Comparison of ENCODE assay signal across 8 cellular contexts in the genomic region with DNA sequence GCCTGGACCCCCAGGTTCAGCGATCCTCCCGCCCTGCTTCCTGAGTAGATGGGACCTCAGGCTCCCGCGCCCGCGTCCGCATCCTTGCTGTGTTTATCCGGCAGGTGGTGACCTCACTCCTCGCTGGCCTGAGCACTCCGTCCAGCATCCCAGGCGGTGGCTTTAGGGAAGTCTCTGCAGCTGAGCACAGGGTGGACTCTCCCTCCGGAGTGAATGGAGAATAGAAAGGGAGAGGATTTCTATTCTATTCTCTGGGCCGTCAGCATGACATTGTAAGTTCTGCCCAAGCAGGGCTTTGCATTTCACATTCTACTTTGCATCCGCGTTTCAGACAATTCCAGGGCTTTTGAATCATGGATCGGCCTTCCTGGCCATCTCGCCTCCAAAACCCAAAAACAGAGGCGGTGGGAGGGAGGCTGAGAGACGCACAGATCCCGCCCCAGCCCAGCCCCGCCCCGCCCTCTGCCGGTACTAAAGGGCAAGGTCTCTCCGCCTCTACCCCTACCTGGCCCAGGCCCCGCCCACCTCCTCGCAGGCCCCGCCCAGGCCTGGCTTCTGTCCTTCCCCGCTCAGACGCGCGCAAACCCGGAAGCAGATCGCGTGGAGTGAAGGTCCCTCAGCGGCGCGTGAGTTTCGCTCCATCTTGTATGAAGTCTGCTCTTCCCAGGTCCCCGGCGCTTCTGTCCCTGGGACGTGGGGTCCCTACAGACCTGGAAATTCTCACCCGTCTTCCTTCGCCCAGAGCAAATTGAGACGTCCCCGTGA. TPM values are rescaled to one million over a fixed set of nuclear protein-coding genes. Genes with fewer than 3 reads are reported as not detected.
A peak's percentile ranks its signal among the peaks of the same experiment; 100 is the strongest.
DNase-seq lines count a peak whose midpoint lies in the region; TF ChIP-seq lines count a peak whose summit lies in the region.

Gene ZNF525, plus strand, starts transcription at position 572 of the 765 bp plus-strand sequence. CDS start 6,577 bp downstream, outside the sequence.

- peak within 1 kb of the TSS; percentile 39 for H3K14ac ChIP-seq in trophoblast cell (ENCODE audit: low read length)

- H3K36me3 ChIP-seq in cardiac muscle cell = no peaks in the 10 kb centered on the region
- H3K36me3 ChIP-seq in trophoblast cell (ENCODE audit: control insufficient read depth in 1 of 2, insufficient read depth in 2 of 2, low read length in 2 of 2) = no peaks in the 10 kb centered on the region
- peaks cover 0 to 2% (median 0%) of the 10 kb centered on the region in 3 donors for H3K36me3 ChIP-seq in tibial nerve

- peaks cover 28% of the 10 kb centered on the region for H3K4me1 Mint-ChIP-seq in activated naive CD8-positive, alpha-beta T cell (ENCODE audit: low read depth)

- TF ChIP-seq POLR2A in tibial nerve (IDR thresholded peaks at IDR 0.05) = peak in 1 of 2 donors; percentile 40

- H3K79me1 ChIP-seq in trophoblast cell (ENCODE audit: low read length) = peaks cover 5% of the 10 kb centered on the region

- H3K79me2 ChIP-seq in trophoblast cell (ENCODE audit: control insufficient read depth, insufficient read depth, low read length, poor library complexity) = peaks cover 2% of the 10 kb centered on the region

- H4K8ac ChIP-seq in trophoblast cell (ENCODE audit: low read depth, low read length) = peak within 1 kb of the TSS; percentile 78

- H4K12ac ChIP-seq in trophoblast cell (ENCODE audit: low read depth, low read length) = peak within 1 kb of the TSS; percentile 68

- peak within 1 kb of the TSS; percentile 92 for H3K9ac ChIP-seq in trophoblast cell (ENCODE audit: low read length)

- peak within 1 kb of the TSS; percentile 71 for H3K4me3 ChIP-seq in cardiac muscle cell
- peak within 1 kb of the TSS; percentile 82 for H3K4me3 ChIP-seq in trophoblast cell (ENCODE audit: low read depth, low read length)
- H3K4me3 ChIP-seq in tibial nerve = peak within 1 kb of the TSS; percentile 57 to 86 (median 74)

- H2BK5ac ChIP-seq in trophoblast cell (ENCODE audit: low read depth, low read length, poor library complexity) = peak within 1 kb of the TSS; percentile 49

- H3K4me2 ChIP-seq in trophoblast cell (ENCODE audit: low read length) = peak within 1 kb of the TSS; percentile 99

- peak; percentile 66 for DNase-seq in GF-D8 (lab: John Stamatoyannopoulos, UW)
- peak; percentile 9 for DNase-seq in HCEC 1CT
- peak; percentile 95 for DNase-seq in NAMALWA (ENCODE audit: low spot score)
- DNase-seq in SKM-1 (lab: John Stamatoyannopoulos, UW; ENCODE audit: unreplicated experiment) = peak; percentile 38
- peak; percentile 87 for DNase-seq in cardiac muscle cell (ENCODE audit: low read depth in 1 of 2, low spot score in 1 of 2)
- peak; percentile 95 to 97 for DNase-seq in trophoblast cell
- peak; percentile 74 to 82 for DNase-seq in tibial nerve (ENCODE audit: low spot score in 2 of 2)

- TF ChIP-seq CTCF in cardiac muscle cell (IDR thresholded peaks at IDR 0.05; ENCODE audit: low read depth, low read length) = no peak
- peak in 2 of 5 experiments; percentile 15 to 35 for TF ChIP-seq CTCF in tibial nerve (IDR thresholded peaks at IDR 0.05)

- peaks cover 8% of the 10 kb centered on the region for H3K9me3 Mint-ChIP-seq in activated naive CD8-positive, alpha-beta T cell (ENCODE audit: low read depth)

- TF ChIP-seq EP300 in tibial nerve (IDR thresholded peaks at IDR 0.05) = peak in 1 of 2 donors; percentile 77

- no peak within 1 kb of the TSS for H2BK12ac ChIP-seq in trophoblast cell (ENCODE audit: low read length)

- H3K18ac ChIP-seq in trophoblast cell (ENCODE audit: low read length) = peak within 1 kb of the TSS; percentile 85

- no peak within 1 kb of the TSS for H3K23ac ChIP-seq in trophoblast cell (ENCODE audit: low read length)

- peak within 1 kb of the TSS; percentile 88 for H2AFZ ChIP-seq in trophoblast cell (ENCODE audit: insufficient read depth, low read length, poor library complexity)

- no peaks in the 10 kb centered on the region for H3K27me3 Mint-ChIP-seq in activated naive CD8-positive, alpha-beta T cell

- H3K9me3 ChIP-seq in cardiac muscle cell (ENCODE audit: low read depth) (no peaks in the 10 kb centered on the region), trophoblast cell (ENCODE audit: insufficient read depth, low read depth, low read length) (no peaks in the 10 kb centered on the region), tibial nerve (no peaks in the 10 kb centered on the region)

- no peak within 1 kb of the TSS for H2BK120ac ChIP-seq in trophoblast cell (ENCODE audit: insufficient read depth, low read length, poor library complexity)

- H3K4me1 ChIP-seq in cardiac muscle cell (ENCODE audit: low read depth) (no peaks in the 10 kb centered on the region), trophoblast cell (ENCODE audit: control insufficient read depth in 1 of 2, insufficient read depth in 2 of 2, low read length in 2 of 2) (peaks cover 0 to 3% of the 10 kb centered on the region in 2 experiments), tibial nerve (peaks cover 0 to 12% (median 3%) of the 10 kb centered on the region in 4 donors)

- H3K27ac ChIP-seq in cardiac muscle cell (peak within 1 kb of the TSS; percentile 2), trophoblast cell (ENCODE audit: low read depth, low read length) (peak within 1 kb of the TSS; percentile 30), tibial nerve (peak within 1 kb of the TSS; percentile 42 to 82 (median 78))

- no peaks in the 10 kb centered on the region for H3K27me3 ChIP-seq in cardiac muscle cell
- no peaks in the 10 kb centered on the region for H3K27me3 ChIP-seq in trophoblast cell (ENCODE audit: insufficient read depth, low read length)
- H3K27me3 ChIP-seq in tibial nerve = no peaks in the 10 kb centered on the region

- peak within 1 kb of the TSS; percentile 59 for H3K4ac ChIP-seq in trophoblast cell (ENCODE audit: low read depth, low read length)

- H3K27ac Mint-ChIP-seq in activated naive CD8-positive, alpha-beta T cell = peak within 1 kb of the TSS; percentile 91

- H3K36me3 Mint-ChIP-seq in activated naive CD8-positive, alpha-beta T cell = peaks cover 20% of the 10 kb centered on the region

- H2AK5ac ChIP-seq in trophoblast cell (ENCODE audit: low read length) = no peak within 1 kb of the TSS

- H4K91ac ChIP-seq in trophoblast cell (ENCODE audit: low read depth, low read length) = peak within 1 kb of the TSS; percentile 36

- peak within 1 kb of the TSS; percentile 94 for H3K4me3 Mint-ChIP-seq in activated naive CD8-positive, alpha-beta T cell

- no CpG with 5 or more reads among the region's 45 CpGs for WGBS in trophoblast cell (ENCODE audit: extremely low coverage, insufficient coverage, insufficient read length)
- 1 to 2% methylated on average over 38 to 40 of the region's 45 CpGs for WGBS in tibial nerve, 2 donors

RNA-seq across cellular contexts. Expression of gene ZNF525, which starts in this region (rescaled TPM):
- total RNA-seq in cardiac muscle cell = 3.2 and 7.1 TPM in 2 replicates
- polyA plus RNA-seq in cardiac muscle cell = 3.3 and 3.9 TPM in 2 replicates
- 10.2 and 10.9 TPM in 2 replicates for polyA plus RNA-seq in trophoblast cell (2013)
- 1 to 10 TPM; 4.2 to 9.6 (median 7.3) TPM for total RNA-seq in tibial nerve

Comparison
In these comparisons a context has a peak if more than half of its experiments do, and no peak if none do; other contexts are left out.
1. Peak in every context shown above with its lines: DNase-seq, H3K4me3 ChIP-seq and H3K27ac ChIP-seq.
2. DNase-seq: peak in every context shown above with its lines; median percentile 96 in trophoblast cell; 95 in NAMALWA; 87 in cardiac muscle cell; 78 in tibial nerve; 66 in GF-D8; 38 in SKM-1; 9 in HCEC 1CT.
3. H3K27ac ChIP-seq: peak in every context shown above with its lines; median percentile 78 in tibial nerve; 30 in trophoblast cell; 2 in cardiac muscle cell.